In the genomic region with DNA sequence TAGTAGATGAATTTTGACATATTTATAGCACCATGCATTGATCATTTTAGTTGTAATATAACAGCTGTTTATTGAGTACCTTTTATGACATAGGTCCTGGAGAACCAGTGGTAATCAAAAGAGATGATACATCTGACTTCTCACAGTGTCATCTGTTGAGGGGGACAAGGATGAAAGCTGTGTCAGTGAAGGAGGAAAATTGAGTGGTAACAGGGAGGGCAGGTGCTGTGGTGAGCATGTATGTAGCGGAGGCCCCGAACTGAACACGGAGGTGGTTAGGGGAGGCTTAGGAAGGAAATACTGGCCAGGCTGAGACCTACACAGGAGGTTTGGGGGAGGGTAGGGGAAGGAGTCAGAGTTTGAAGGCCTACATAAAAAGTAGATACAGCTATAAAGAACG, we compare ENCODE assay signal across 14 cellular contexts.
DNase-seq lines count a peak whose midpoint lies in the region; ATAC-seq lines count a peak whose summit lies in the region.
"Had no signal": no experiment of that assay in that cellular context is flagged by ENCODE, and none has a peak within 500 bp of the region (broad histone marks: within the 10 kb centered on the region; RNA-seq: fewer than 3 reads in every experiment).

No MANE protein-coding gene starts in this region.

- H3K9ac ChIP-seq in BLaER1, result no peak overlapping the region
- H3K9ac ChIP-seq: KMS-11 had no signal

- no peaks in the 10 kb centered on the region; the same call in 1 of the 2 replicates for H3K9me3 ChIP-seq in BLaER1
- H3K9me3 ChIP-seq: A549, SJCRH30 had no signal

- ATAC-seq in activated CD8-positive, alpha-beta T cell treated with anti-CD3 and anti-CD28 coated beads, Interleukin-2, amount 10 ng/mL, durations not matched to agents 7 days and 5 days, result peak; percentile 66
- ATAC-seq in left ventricle myocardium superior (no peak), GM18858 (IDR thresholded peaks at IDR 0.05; ENCODE audit: unreplicated experiment) (no peak), HG03378 (IDR thresholded peaks at IDR 0.05; ENCODE audit: unreplicated experiment) (no peak)
- ATAC-seq: A549 had no signal

- H3K27ac Mint-ChIP-seq in activated CD8-positive, alpha-beta T cell treated with anti-CD3 and anti-CD28 coated beads, Interleukin-2, amount 10 ng/mL, durations not matched to agents 7 days and 5 days, result no peak overlapping the region

- intact Hi-C loops in left ventricle myocardium superior (cut with micrococcal nuclease), result no loop called here

- peaks cover 3% of the 10 kb centered on the region for H3K36me3 Mint-ChIP-seq in activated CD8-positive, alpha-beta T cell treated with anti-CD3 and anti-CD28 coated beads, Interleukin-2, amount 10 ng/mL, durations not matched to agents 7 days and 5 days (ENCODE audit: low read depth)

- DNase-seq in HCEC 1CT (peak; percentile 38), LHCN-M2 (ENCODE audit: low read depth) (peak; percentile 34), HUDEP-2 (lab: John Stamatoyannopoulos, UW; ENCODE audit: unreplicated experiment in 76 of 76) (no peak), left ventricle myocardium superior (no peak)
- DNase-seq in activated CD8-positive, alpha-beta T cell treated with anti-CD3 and anti-CD28 coated beads, Interleukin-2, amount 10 ng/mL, durations not matched to agents 7 days and 5 days, result peak; percentile 50
- DNase-seq: NCI-H1930, NCI-H226, NCI-H524, SJCRH30 had no signal

- H3K4me1 Mint-ChIP-seq in activated CD8-positive, alpha-beta T cell treated with anti-CD3 and anti-CD28 coated beads, Interleukin-2, amount 10 ng/mL, durations not matched to agents 7 days and 5 days (ENCODE audit: low read depth), result peaks cover 19% of the 10 kb centered on the region

- peaks cover 38% of the 10 kb centered on the region for H3K4me1 ChIP-seq in BLaER1

- H3K27me3 Mint-ChIP-seq in activated CD8-positive, alpha-beta T cell treated with anti-CD3 and anti-CD28 coated beads, Interleukin-2, amount 10 ng/mL, durations not matched to agents 7 days and 5 days (ENCODE audit: low read depth), result no peaks in the 10 kb centered on the region

- H3K9me3 Mint-ChIP-seq in activated CD8-positive, alpha-beta T cell treated with anti-CD3 and anti-CD28 coated beads, Interleukin-2, amount 10 ng/mL, durations not matched to agents 7 days and 5 days (ENCODE audit: insufficient read depth), result no peaks in the 10 kb centered on the region

- peak overlapping the region; percentile 55 for H3K4me2 ChIP-seq in BLaER1
- H3K4me2 ChIP-seq: A549, KMS-11 had no signal

- CTCF ChIA-PET in activated CD8-positive, alpha-beta T cell treated with anti-CD3 and anti-CD28 coated beads, Interleukin-2, amount 10 ng/mL, durations not matched to agents 7 days and 5 days (lab: Charles Lee), result interaction anchor here (1.0 kb wide), 1 partner anchor 153 kb away, joined by 3 read pairs; no protein-coding TSS in a partner anchor

- H3K27me3 ChIP-seq in BLaER1, result no peaks in the 10 kb centered on the region
- H3K27me3 ChIP-seq: SJCRH30 had no signal

- H3K27ac ChIP-seq in BLaER1, result no peak overlapping the region
- H3K27ac ChIP-seq: KMS-11, SJCRH30 had no signal

- POLR2A ChIA-PET in activated CD8-positive, alpha-beta T cell treated with anti-CD3 and anti-CD28 coated beads, Interleukin-2, amount 10 ng/mL, durations not matched to agents 7 days and 5 days (lab: Charles Lee), result interaction anchor here (0.6 kb wide), 1 partner anchor 1015 kb away, joined by 3 read pairs; no protein-coding TSS in a partner anchor

- H3K36me3 ChIP-seq in BLaER1, result no peaks in the 10 kb centered on the region
- H3K36me3 ChIP-seq: SJCRH30 had no signal

- H4K20me1 ChIP-seq in BLaER1, result no peaks in the 10 kb centered on the region

- no peak overlapping the region for H3K4me3 ChIP-seq in BLaER1
- H3K4me3 ChIP-seq: A549, SJCRH30 had no signal

- H3K4me3 Mint-ChIP-seq in activated CD8-positive, alpha-beta T cell treated with anti-CD3 and anti-CD28 coated beads, Interleukin-2, amount 10 ng/mL, durations not matched to agents 7 days and 5 days, result no peak overlapping the region

Comparison
In these comparisons a context has a peak if more than half of its experiments do, and no peak if none do; other contexts are left out.
1. DNase-seq: peak in HCEC 1CT (single experiment), LHCN-M2 (single experiment) and activated CD8-positive, alpha-beta T cell treated with anti-CD3 and anti-CD28 coated beads, Interleukin-2, amount 10 ng/mL, durations not matched to agents 7 days and 5 days (single experiment); none in HUDEP-2 (0 of 76) and left ventricle myocardium superior (single experiment).